ENCODE assay signal across 24 cellular contexts in the genomic region with DNA sequence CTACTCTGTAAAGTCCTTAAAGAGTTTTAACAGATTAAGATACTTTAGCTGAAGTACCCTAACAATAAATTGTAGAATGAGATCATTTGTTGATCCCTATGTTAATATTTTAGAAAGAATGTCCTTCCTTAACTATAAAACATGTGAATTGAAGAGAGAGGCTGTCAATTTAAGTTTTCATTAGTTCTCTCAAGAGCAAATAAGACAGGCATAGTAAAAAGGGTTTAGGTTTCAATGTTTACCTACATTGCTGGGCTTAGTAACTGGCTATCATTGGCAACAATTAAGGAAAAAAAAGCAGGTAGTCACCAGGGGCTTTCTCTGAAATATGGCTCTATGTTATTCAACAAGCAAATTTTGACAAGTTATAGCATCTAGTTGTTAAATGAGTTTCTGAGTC.
DNase-seq lines count a peak whose midpoint lies in the region; ATAC-seq, FAIRE-seq and TF ChIP-seq lines count a peak whose summit lies in the region.
"Had no signal": no experiment of that assay in that cellular context is flagged by ENCODE, and none has a peak within 500 bp of the region (broad histone marks: within the 10 kb centered on the region; RNA-seq: fewer than 3 reads in every experiment).

No MANE protein-coding gene starts in this region.

- DNase-seq in DMS53 (lab: John Stamatoyannopoulos, UW) (peak; percentile 5), DMS53 treated with DMSO at 0.1 percent for 48 hours (lab: John Stamatoyannopoulos, UW; ENCODE audit: unreplicated experiment) (no peak), NCI-H1436 treated with DMSO at 0.1 percent for 48 hours (lab: John Stamatoyannopoulos, UW) (peak; percentile 22), T-helper 17 cell (no peak), nephron progenitor cell (no peak), GM19240 (ENCODE audit: insufficient read length, low spot score) (no peak), D721Med (ENCODE audit: insufficient read length, low spot score) (no peak), Right ventricle myocardium superior (no peak)
- DNase-seq: activated CD4-positive, alpha-beta T cell treated with anti-CD3 and anti-CD28 coated beads for 4 hours; amygdala; CD8-positive, alpha-beta T cell; KG1; left lung; mesendoderm; NCI-H1930; NCI-H446; psoas muscle; stimulated activated CD4-positive, alpha-beta T cell treated with anti-CD3 and anti-CD28 coated beads, Interleukin-4, amount 100 ng/mL, for 4 hours; stimulated activated naive CD4-positive, alpha-beta T cell; T-helper 2 cell had no signal

- intact Hi-C loops in Right ventricle myocardium superior (cut with DNase I): no loop called here

- H3K27ac Mint-ChIP-seq in T-helper 17 cell (peak overlapping the region; percentile 60), nephron progenitor cell (peak overlapping the region; percentile 36)
- H3K27ac Mint-ChIP-seq: activated T-helper 1 cell treated with anti-CD3 and anti-CD28 coated beads, Interleukin-12 subunit alpha, Interleukin-12 subunit beta, Interleukin-2, Interleukin-4 antibody, amounts not matched to agents 30 ng/mL and 10 ng/mL and 1 ng/mL, durations not matched to agents 14 hours and 24 hours and 36 hours had no signal

- no peaks in the 10 kb centered on the region for H3K27me3 Mint-ChIP-seq in T-helper 17 cell
- H3K27me3 Mint-ChIP-seq in nephron progenitor cell (ENCODE audit: low read depth, poor library complexity): no peaks in the 10 kb centered on the region
- H3K27me3 Mint-ChIP-seq: activated naive CD4-positive, alpha-beta T cell treated with anti-CD3 and anti-CD28 coated beads, Interleukin-2, amount 50 U/mL, for 24 hours had no signal

- H3K36me3 Mint-ChIP-seq in T-helper 17 cell (ENCODE audit: low read depth) (no peaks in the 10 kb centered on the region), nephron progenitor cell (ENCODE audit: low read depth) (peaks cover 10% of the 10 kb centered on the region)

- TF ChIP-seq CTCF in nephron progenitor cell (IDR thresholded peaks at IDR 0.05) (no peak), D721Med (IDR thresholded peaks at IDR 0.05; ENCODE audit: insufficient read depth, missing control alignments) (no peak)

- FAIRE-seq in D721Med (lab: Jason Lieb, UNC): no peak

- H3K4me3 Mint-ChIP-seq in T-helper 17 cell (no peak overlapping the region), nephron progenitor cell (no peak overlapping the region)
- H3K4me3 Mint-ChIP-seq: activated naive CD4-positive, alpha-beta T cell treated with anti-CD3 and anti-CD28 coated beads, Interleukin-2, amount 50 U/mL, for 24 hours; activated T-helper 1 cell treated with anti-CD3 and anti-CD28 coated beads, Interleukin-12 subunit alpha, Interleukin-12 subunit beta, Interleukin-2, Interleukin-4 antibody, amounts not matched to agents 30 ng/mL and 10 ng/mL and 1 ng/mL, durations not matched to agents 14 hours and 24 hours and 36 hours; CD8-positive, alpha-beta T cell had no signal

- H3K4me1 Mint-ChIP-seq in T-helper 17 cell: peaks cover 6% of the 10 kb centered on the region
- no peaks in the 10 kb centered on the region for H3K4me1 Mint-ChIP-seq in nephron progenitor cell

- H3K9me3 ChIP-seq in T-helper 17 cell (ENCODE audit: control insufficient read depth, low read length, poor library complexity, severe bottlenecking): no peaks in the 10 kb centered on the region
- H3K9me3 ChIP-seq: left lung, psoas muscle had no signal

- peaks cover 10% of the 10 kb centered on the region for H3K9me3 Mint-ChIP-seq in nephron progenitor cell
- H3K9me3 Mint-ChIP-seq: activated naive CD4-positive, alpha-beta T cell treated with anti-CD3 and anti-CD28 coated beads, Interleukin-2, amount 50 U/mL, for 24 hours; activated T-helper 1 cell treated with anti-CD3 and anti-CD28 coated beads, Interleukin-12 subunit alpha, Interleukin-12 subunit beta, Interleukin-2, Interleukin-4 antibody, amounts not matched to agents 30 ng/mL and 10 ng/mL and 1 ng/mL, durations not matched to agents 14 hours and 24 hours and 36 hours; CD8-positive, alpha-beta T cell had no signal

- ATAC-seq in T-helper 17 cell (no peak), Right ventricle myocardium superior (ENCODE audit: poor library complexity) (no peak)
- ATAC-seq: CD8-positive, alpha-beta T cell; HCT116; left lung; psoas muscle; SK-N-SH treated with all-trans-retinoic acid at 6 μM for 48 hours had no signal

Comparison
In these comparisons a context has a peak if more than half of its experiments do, and no peak if none do; other contexts are left out.
1. DNase-seq: peak in DMS53 (single experiment) and NCI-H1436 treated with DMSO at 0.1 percent for 48 hours (single experiment); none in DMS53 treated with DMSO at 0.1 percent for 48 hours (single experiment), T-helper 17 cell (0 of 3), nephron progenitor cell (single experiment), GM19240 (single experiment), D721Med (single experiment) and Right ventricle myocardium superior (single experiment).